1 cellular context compared by ENCODE assay signal in genomic region chr5:108379722-108380530, GRCh38.
TF ChIP-seq lines count a peak whose summit lies in the region.

No MANE protein-coding gene starts in this region.

TF ChIP-seq in SK-N-SH treated with all-trans-retinoic acid at 6 μM for 48 hours, 23 proteins besides CTCF, POLR2A, EP300 and RAD21 (continued from another document):
- TF ChIP-seq ZNF8 (CRISPR knock-in tag; IDR thresholded peaks at IDR 0.05) (no peak), POU6F1 (CRISPR knock-in tag; IDR thresholded peaks at IDR 0.05; ENCODE audit: borderline replicate concordance, low read depth) (no peak), ZFP3 (CRISPR knock-in tag; IDR thresholded peaks at IDR 0.05) (no peak)
